In genomic region chr15:82985688-82986441, GRCh38 we compare ENCODE assay signal across 8 cellular contexts. TPM values are rescaled to one million over a fixed set of nuclear protein-coding genes. Genes with fewer than 3 reads are reported as not detected.
A peak's percentile ranks its signal among the peaks of the same experiment; 100 is the strongest.
DNase-seq lines count a peak whose midpoint lies in the region; ATAC-seq and TF ChIP-seq lines count a peak whose summit lies in the region.

Gene RAMAC (plus strand): TSS chr15:82986210. CDS start chr15:82989019, 2,809 bp downstream.

- WGBS in SK-N-SH (ENCODE audit: low lambda C conversion rate): under 1% methylated on average over 32 of the region's 45 CpGs
- WGBS in testis, 2 donors: 0 to 4% methylated on average over 19 to 45 of the region's 45 CpGs

- H3K9ac ChIP-seq in SK-N-SH: peak within 1 kb of the TSS; percentile 80

- H3K36me3 Mint-ChIP-seq in activated naive CD8-positive, alpha-beta T cell: peaks cover 2% of the 10 kb centered on the region

- POLR2A ChIA-PET in SK-N-SH (lab: Yijun Ruan, JAX): interaction anchor here (0.7 to 1.7 kb wide), 6 partner anchors 9 to 445 kb away, joined by 3 to 16 read pairs (median 3); partner anchors contain the start of genes C15orf40 and RPS17

- peak within 1 kb of the TSS; percentile 96 for H3K27ac Mint-ChIP-seq in activated naive CD8-positive, alpha-beta T cell

- DNase-seq in GM06990 (ENCODE audit: extremely low read depth, insufficient read length): peak; percentile 84
- peak; percentile 85 for DNase-seq in NCI-H1048 (lab: John Stamatoyannopoulos, UW)
- DNase-seq in SK-N-SH: peak; percentile 87
- DNase-seq in glomerular visceral epithelial cell (ENCODE audit: extremely low spot score): peak; percentile 97
- peak; percentile 96 for DNase-seq in omental fat pad (ENCODE audit: low spot score)
- peak; percentile 98 for DNase-seq in testis

- no peaks in the 10 kb centered on the region for H3K9me3 Mint-ChIP-seq in activated naive CD8-positive, alpha-beta T cell (ENCODE audit: low read depth)

- no peak for TF ChIP-seq POLR2A in testis (IDR thresholded peaks at IDR 0.05)

- TF ChIP-seq CTCF in GM06990 (IDR thresholded peaks at IDR 0.05; ENCODE audit: insufficient read depth, low read length, poor library complexity, severe bottlenecking) (no peak), SK-N-SH (IDR thresholded peaks at IDR 0.05) (no peak), omental fat pad (IDR thresholded peaks at IDR 0.05) (no peak), testis (IDR thresholded peaks at IDR 0.05) (no peak)

- peaks cover 24% of the 10 kb centered on the region for H3K4me1 Mint-ChIP-seq in activated naive CD8-positive, alpha-beta T cell (ENCODE audit: low read depth)

- 0 out of 4 replicates have a peak, but pooled peaks of 1 of the 2 experiments have one; percentile 22 for TF ChIP-seq EP300 in SK-N-SH (IDR thresholded peaks at IDR 0.05; ENCODE audit: borderline replicate concordance in 1 of 2, low read depth in 1 of 2, low read length in 1 of 2)

- peak within 1 kb of the TSS; percentile 99 for H3K4me3 Mint-ChIP-seq in activated naive CD8-positive, alpha-beta T cell

- H3K4me2 ChIP-seq in SK-N-SH: peak within 1 kb of the TSS; percentile 81

- ATAC-seq in HG02571 (IDR thresholded peaks at IDR 0.05; ENCODE audit: unreplicated experiment) (peak; percentile 95), omental fat pad (ENCODE audit: low FRiP score) (peak; percentile 88)

- H3K27me3 ChIP-seq in GM06990 (replicated peaks; ENCODE audit: control insufficient read depth, insufficient read depth, low read length) (no peaks in the 10 kb centered on the region), SK-N-SH (ENCODE audit: insufficient read depth) (no peaks in the 10 kb centered on the region), testis (no peaks in the 10 kb centered on the region)

- H3K4me1 ChIP-seq in SK-N-SH (ENCODE audit: control insufficient read depth in 1 of 2, insufficient read depth in 2 of 2, low read depth in 1 of 2, low read length in 1 of 2) (peaks cover 8 to 10% of the 10 kb centered on the region in 2 experiments; a peak in 3 of 4 replicates), testis (peaks cover 10% of the 10 kb centered on the region)

- H3F3A ChIP-seq in SK-N-SH (replicated peaks; ENCODE audit: insufficient read depth): peaks cover 3% of the 10 kb centered on the region

- H3K9me3 ChIP-seq in SK-N-SH (no peaks in the 10 kb centered on the region), testis (no peaks in the 10 kb centered on the region)

- H3K79me2 ChIP-seq in SK-N-SH (ENCODE audit: insufficient read depth): peaks cover 29% of the 10 kb centered on the region

- H3K27ac ChIP-seq in SK-N-SH (ENCODE audit: low read depth in 2 of 2, low read length in 1 of 2) (peak within 1 kb of the TSS; percentile 69 to 94), testis (peak within 1 kb of the TSS; percentile 74 to 83)

- no peaks in the 10 kb centered on the region for H3K9me2 ChIP-seq in SK-N-SH

- H4K20me1 ChIP-seq in SK-N-SH (ENCODE audit: insufficient read depth): no peaks in the 10 kb centered on the region

- CTCF ChIA-PET in SK-N-SH (lab: Yijun Ruan, JAX): interaction anchor here (0.7 to 3.6 kb wide), 12 partner anchors 13 to 446 kb away, joined by 3 to 18 read pairs (median 4); partner anchors contain the start of genes C15orf40 and RPS17

- H3K36me3 ChIP-seq in GM06990 (ENCODE audit: control insufficient read depth, insufficient read depth, low read length) (no peaks in the 10 kb centered on the region; the same call in none of the 2 replicates), SK-N-SH (replicated peaks in 1 of 2; ENCODE audit: control insufficient read depth in 1 of 2, insufficient read depth in 2 of 2, low read length in 1 of 2) (peaks cover 14 to 27% of the 10 kb centered on the region in 2 experiments), testis (ENCODE audit: low read depth, missing control alignments) (no peaks in the 10 kb centered on the region)

- intact Hi-C loops in testis (cut with DNase I; ENCODE audit: low total_unique reads): no loop called here

- TF ChIP-seq RAD21 in SK-N-SH (IDR thresholded peaks at IDR 0.05; ENCODE audit: low read length): 0 out of 2 replicates have a peak, but pooled peaks have one; percentile 4

- no peaks in the 10 kb centered on the region for H3K27me3 Mint-ChIP-seq in activated naive CD8-positive, alpha-beta T cell

- H3K4me3 ChIP-seq in GM06990 (replicated peaks; ENCODE audit: low read depth, low read length) (peak within 1 kb of the TSS; percentile 83), SK-N-SH (ENCODE audit: low read depth in 2 of 2, low read length in 1 of 2) (peak within 1 kb of the TSS; percentile 88 to 92), testis (peak within 1 kb of the TSS; percentile 68 to 91)

- H2AFZ ChIP-seq in SK-N-SH (ENCODE audit: low read depth): peak within 1 kb of the TSS; percentile 83

TF ChIP-seq in SK-N-SH, 30 proteins besides CTCF, POLR2A, EP300 and RAD21 (continues in another document):
- TF ChIP-seq MEF2A (IDR thresholded peaks at IDR 0.05; ENCODE audit: borderline replicate concordance, low read depth) (no peak), TCF12 (IDR thresholded peaks at IDR 0.05) (0 out of 2 replicates have a peak, but pooled peaks have one; percentile 17), TEAD4 (IDR thresholded peaks at IDR 0.05; ENCODE audit: borderline replicate concordance, insufficient read depth) (no peak), FOXM1 (IDR thresholded peaks at IDR 0.05; ENCODE audit: low read depth) (no peak), SMC3 (IDR thresholded peaks at IDR 0.05; ENCODE audit: low read depth, low read length) (no peak), NRF1 (IDR thresholded peaks at IDR 0.05; ENCODE audit: low read depth, low read length) (no peak), FOSL2 (IDR thresholded peaks at IDR 0.05; ENCODE audit: borderline replicate concordance, low read depth) (no peak), ZBTB33 (IDR thresholded peaks at IDR 0.05; ENCODE audit: borderline replicate concordance, low read depth) (peak; percentile 97), CHD2 (IDR thresholded peaks at IDR 0.05; ENCODE audit: low read length, partially characterized antibody) (peak; percentile 98), TAF1 (IDR thresholded peaks at IDR 0.05; ENCODE audit: borderline replicate concordance, low read depth, low read length) (no peak; the same call in 1 of the 2 replicates), GATA2 (CRISPR knock-in tag; IDR thresholded peaks at IDR 0.05) (no peak), MAX (IDR thresholded peaks at IDR 0.05; ENCODE audit: low read depth) (peak; percentile 99), POLR2AphosphoS5 (IDR thresholded peaks at IDR 0.05; ENCODE audit: low read depth, low read length) (peak; percentile 80), ELF1 (IDR thresholded peaks at IDR 0.05) (peak; percentile 83), GABPA (IDR thresholded peaks at IDR 0.05; ENCODE audit: low read depth) (peak; percentile 87), IRF3 (IDR thresholded peaks at IDR 0.05; ENCODE audit: low read depth, low read length) (no peak), YY1 (IDR thresholded peaks at IDR 0.05; ENCODE audit: low read depth) (no peak), MXI1 (IDR thresholded peaks at IDR 0.05; ENCODE audit: low read depth, low read length) (peak; percentile 74), RXRA (IDR thresholded peaks at IDR 0.05; ENCODE audit: borderline replicate concordance, low read depth) (no peak), USF2 (IDR thresholded peaks at IDR 0.05; ENCODE audit: borderline replicate concordance, low read depth, low read length) (no peak), EZH2phosphoT487 (IDR thresholded peaks at IDR 0.05; ENCODE audit: borderline replicate concordance, low read depth) (no peak), SIN3A (IDR thresholded peaks at IDR 0.05; ENCODE audit: borderline replicate concordance, low read depth, low read length) (peak; percentile 67; the same call in 1 of the 2 replicates), FOXJ3 (CRISPR knock-in tag; IDR thresholded peaks at IDR 0.05) (no peak)

RNA-seq across cellular contexts. Expression of gene RAMAC, which starts in this region (rescaled TPM):
- polyA plus RNA-seq in SK-N-SH (2012; rRNA removed) (25.9 and 33.3 TPM in 2 replicates), testis (ENCODE audit: insufficient read depth, low read depth, low replicate concordance) (33.5 TPM)
- 37.4 and 44.7 TPM in 2 replicates for polyA plus RNA-seq in SK-N-SH (2012; cell fraction: cytosol; rRNA removed)
- 11.1 and 12.5 TPM in 2 replicates for polyA plus RNA-seq in SK-N-SH (2012; cell fraction: nucleus; rRNA removed)
- total RNA-seq in omental fat pad (10 to 100 TPM; 12.3 to 19.9 (median 16.4) TPM), testis (10 to 100 TPM; 21.2 to 26.9 TPM)

Comparison
In these comparisons a context has a peak if more than half of its experiments do, and no peak if none do; other contexts are left out.
1. Peak in every context shown above with its lines: DNase-seq, ATAC-seq, H3K4me3 ChIP-seq and H3K27ac ChIP-seq.